15 cellular contexts compared by ENCODE assay signal in genomic region chr12:31890295-31891285, GRCh38.
A peak's percentile ranks its signal among the peaks of the same experiment; 100 is the strongest.
DNase-seq lines count a peak whose midpoint lies in the region; ATAC-seq, FAIRE-seq and TF ChIP-seq lines count a peak whose summit lies in the region.
"Had no signal": no experiment of that assay in that cellular context is flagged by ENCODE, and none has a peak within 500 bp of the region (broad histone marks: within the 10 kb centered on the region; RNA-seq: fewer than 3 reads in every experiment).

No MANE protein-coding gene starts in this region.

- H3K9me3 ChIP-seq in OCI-LY7 (ENCODE audit: low read length) (peaks cover 81% of the 10 kb centered on the region), WERI-Rb-1 (ENCODE audit: severe bottlenecking) (no peaks in the 10 kb centered on the region)
- H3K9me3 ChIP-seq: thyroid gland had no signal

- H3K36me3 Mint-ChIP-seq in memory B cell: peaks cover 16% of the 10 kb centered on the region

- intact Hi-C loops in OCI-LY7 (cut with micrococcal nuclease; ENCODE audit: unreplicated experiment): loop anchor here (10.0 kb wide), 1 partner anchor 244 kb away; no protein-coding TSS in a partner anchor

- CTCF ChIA-PET in OCI-LY7 (lab: Charles Lee; ENCODE audit: unreplicated experiment): interaction anchor here (1.0 kb wide), 1 partner anchor 209 kb away, joined by 3 read pairs; no protein-coding TSS in a partner anchor

- H3K4me2 ChIP-seq in OCI-LY7 (ENCODE audit: low read length): peak overlapping the region; percentile 32; the same call in 1 of the 2 replicates

- POLR2A ChIA-PET in OCI-LY7 (lab: Charles Lee): interaction anchor here (0.5 to 1.8 kb wide), 10 partner anchors 10 to 231 kb away, joined by 3 to 12 read pairs (median 3); partner anchors contain the start of gene ETFBKMT

- no peaks in the 10 kb centered on the region for H4K20me1 ChIP-seq in OCI-LY7 (ENCODE audit: insufficient read depth, low read length)

- H3K4me3 ChIP-seq in OCI-LY7 (ENCODE audit: low read depth, low read length, poor library complexity, severe bottlenecking) (peak overlapping the region; percentile 12), WERI-Rb-1 (ENCODE audit: low read depth, low read length) (no peak overlapping the region)
- H3K4me3 ChIP-seq: esophagus squamous epithelium, lung, MG63, thyroid gland had no signal

- peak overlapping the region; percentile 54 for H3K27ac ChIP-seq in OCI-LY7 (ENCODE audit: low read depth, low read length, poor library complexity, severe bottlenecking)
- no peak overlapping the region for H3K27ac ChIP-seq in WERI-Rb-1
- H3K27ac ChIP-seq: thyroid gland had no signal

- DNase-seq in GM12892 (ENCODE audit: insufficient read length) (no peak), OCI-LY7 (ENCODE audit: low spot score) (peak; percentile 64), memory B cell (ENCODE audit: low spot score in 2 of 2) (no peak), NCI-H2029 treated with DMSO at 0.1 percent for 48 hours (lab: John Stamatoyannopoulos, UW) (no peak), NCI-H748 treated with DMSO at 0.1 percent for 48 hours (lab: John Stamatoyannopoulos, UW) (no peak), WERI-Rb-1 (no peak), NAMALWA (ENCODE audit: low spot score) (no peak)
- DNase-seq: activated gamma-delta T cell; esophagus squamous epithelium; MG63; Right ventricle myocardium superior; stimulated activated CD4-positive, alpha-beta T cell treated with anti-CD3 and anti-CD28 coated beads, Interleukin-12 subunit alpha, Interleukin-12 subunit beta, amount 100 ng/mL, for 4 hours; thyroid gland had no signal

- TF ChIP-seq POLR2A in GM12892 (IDR thresholded peaks at IDR 0.05; ENCODE audit: low read depth, low read length): no peak

- BruUV-seq in OCI-LY7 (replicated peaks; lab: Mats Ljungman, UMichigan): no TSS peak

- H3K4me3 Mint-ChIP-seq in memory B cell: peak overlapping the region; percentile 49

- H3K4me1 ChIP-seq in OCI-LY7 (ENCODE audit: insufficient read depth, low read length, poor library complexity, severe bottlenecking): peaks cover 55% of the 10 kb centered on the region
- H3K4me1 ChIP-seq: esophagus squamous epithelium, thyroid gland had no signal

- no peak for TF ChIP-seq CTCF in OCI-LY7 (conservative IDR thresholded peaks at IDR 0.05; ENCODE audit: low read length)
- no peak for TF ChIP-seq CTCF in WERI-Rb-1 (IDR thresholded peaks at IDR 0.05; ENCODE audit: low read depth, low read length)

- H3K36me3 ChIP-seq in OCI-LY7 (ENCODE audit: insufficient read depth, low read length) (peaks cover 61% of the 10 kb centered on the region), WERI-Rb-1 (no peaks in the 10 kb centered on the region)
- H3K36me3 ChIP-seq: esophagus squamous epithelium, MG63, thyroid gland had no signal

- no peaks in the 10 kb centered on the region for H3K9me2 ChIP-seq in OCI-LY7 (ENCODE audit: insufficient read depth, low read length)

- peak overlapping the region; percentile 75 for H2AFZ ChIP-seq in OCI-LY7 (ENCODE audit: low read length)

- peaks cover 28% of the 10 kb centered on the region for H3K4me1 Mint-ChIP-seq in memory B cell

- peak; percentile 55 for ATAC-seq in HG02870 (IDR thresholded peaks at IDR 0.05; ENCODE audit: unreplicated experiment)
- peak; percentile 57 for ATAC-seq in memory B cell (ENCODE audit: low read depth)

- no peaks in the 10 kb centered on the region for H3K27me3 Mint-ChIP-seq in memory B cell

- no peaks in the 10 kb centered on the region; the same call in 1 of the 2 replicates for H3K79me2 ChIP-seq in OCI-LY7 (ENCODE audit: insufficient read depth, low read depth, low read length)

- FAIRE-seq in GM12892 (lab: Jason Lieb, UNC): peak; percentile 71

- H3K9me3 Mint-ChIP-seq in memory B cell: peaks cover 7% of the 10 kb centered on the region

- peak overlapping the region; percentile 87 for H3K27ac Mint-ChIP-seq in memory B cell

- H3K27me3 ChIP-seq in WERI-Rb-1 (ENCODE audit: insufficient read depth, low read depth, severe bottlenecking): no peaks in the 10 kb centered on the region
- H3K27me3 ChIP-seq: esophagus squamous epithelium, MG63, thyroid gland had no signal
